In genomic region chr12:59173696-59174095, GRCh38 we compare ENCODE assay signal across 20 cellular contexts.
DNase-seq lines count a peak whose midpoint lies in the region; ATAC-seq and TF ChIP-seq lines count a peak whose summit lies in the region.
"Had no signal": no experiment of that assay in that cellular context is flagged by ENCODE, and none has a peak within 500 bp of the region (broad histone marks: within the 10 kb centered on the region; RNA-seq: fewer than 3 reads in every experiment).

No MANE protein-coding gene starts in this region.

- no peak overlapping the region for H3K9ac ChIP-seq in trophoblast cell (ENCODE audit: low read length)
- H3K9ac ChIP-seq: BLaER1 had no signal

- no peak overlapping the region for H2BK5ac ChIP-seq in trophoblast cell (ENCODE audit: low read depth, low read length, poor library complexity)

- intact Hi-C loops in heart left ventricle (cut with DNase I) = no loop called here

- H3K36me3 ChIP-seq in GM06990 (ENCODE audit: control insufficient read depth, insufficient read depth, low read length) (no peaks in the 10 kb centered on the region), brain microvascular endothelial cell (replicated peaks) (no peaks in the 10 kb centered on the region), trophoblast cell (ENCODE audit: control insufficient read depth in 1 of 2, insufficient read depth in 2 of 2, low read length in 2 of 2) (no peaks in the 10 kb centered on the region), heart left ventricle (no peaks in the 10 kb centered on the region), WERI-Rb-1 (no peaks in the 10 kb centered on the region)
- H3K36me3 ChIP-seq: adrenal gland, BLaER1, sigmoid colon, suprapubic skin had no signal

- H4K91ac ChIP-seq in trophoblast cell (ENCODE audit: low read depth, low read length) = no peak overlapping the region

- H3K4me2 ChIP-seq in trophoblast cell (ENCODE audit: low read length) = no peak overlapping the region
- H3K4me2 ChIP-seq: BLaER1 had no signal

- H2AFZ ChIP-seq in trophoblast cell (ENCODE audit: insufficient read depth, low read length, poor library complexity) = no peak overlapping the region

- H3K27me3 ChIP-seq in AG04450 (ENCODE audit: control insufficient read depth, insufficient read depth, low read length) = no peaks in the 10 kb centered on the region
- no peaks in the 10 kb centered on the region for H3K27me3 ChIP-seq in GM06990 (replicated peaks; ENCODE audit: control insufficient read depth, insufficient read depth, low read length)
- H3K27me3 ChIP-seq in brain microvascular endothelial cell (replicated peaks) = no peaks in the 10 kb centered on the region
- no peaks in the 10 kb centered on the region for H3K27me3 ChIP-seq in trophoblast cell (ENCODE audit: insufficient read depth, low read length)
- H3K27me3 ChIP-seq in heart left ventricle = no peaks in the 10 kb centered on the region
- H3K27me3 ChIP-seq in WERI-Rb-1 (ENCODE audit: insufficient read depth, low read depth, severe bottlenecking) = no peaks in the 10 kb centered on the region
- H3K27me3 ChIP-seq: adrenal gland, BLaER1, sigmoid colon, suprapubic skin had no signal

- H3K18ac ChIP-seq in trophoblast cell (ENCODE audit: low read length) = no peak overlapping the region

- H3K4me3 ChIP-seq in AG04450 (ENCODE audit: low read depth, low read length) = no peak overlapping the region
- no peak overlapping the region for H3K4me3 ChIP-seq in GM06990 (replicated peaks; ENCODE audit: low read depth, low read length)
- H3K4me3 ChIP-seq in brain microvascular endothelial cell (ENCODE audit: low read depth, low read length) = no peak overlapping the region
- no peak overlapping the region for H3K4me3 ChIP-seq in trophoblast cell (ENCODE audit: low read depth, low read length)
- H3K4me3 ChIP-seq in heart left ventricle = no peak overlapping the region
- no peak overlapping the region for H3K4me3 ChIP-seq in WERI-Rb-1 (ENCODE audit: low read depth, low read length)
- H3K4me3 ChIP-seq: adrenal gland, BLaER1, sigmoid colon, suprapubic skin had no signal

- no peak overlapping the region for H3K4ac ChIP-seq in trophoblast cell (ENCODE audit: low read depth, low read length)

- H4K12ac ChIP-seq in trophoblast cell (ENCODE audit: low read depth, low read length) = no peak overlapping the region

- DNase-seq in AG04450 (ENCODE audit: low read depth, low spot score) (no peak), GM06990 (ENCODE audit: extremely low read depth, insufficient read length) (no peak), brain microvascular endothelial cell (no peak), iris pigment epithelial cell (ENCODE audit: low read depth) (peak; percentile 14), trophoblast cell (no peak), heart left ventricle (no peak), WERI-Rb-1 (no peak)
- DNase-seq: activated CD8-positive, alpha-beta T cell treated with anti-CD3 and anti-CD28 coated beads, Interleukin-2, amount 10 ng/mL, durations not matched to agents 7 days and 5 days; adrenal gland; cerebellar nuclear complex; glutamatergic neuron; islet precursor cell; NCI-H2029; NCI-H69; sigmoid colon; SW 1271 had no signal

- H3K14ac ChIP-seq in trophoblast cell (ENCODE audit: low read length) = no peak overlapping the region

- ATAC-seq in heart left ventricle (no peak), GM19455 (IDR thresholded peaks at IDR 0.05; ENCODE audit: unreplicated experiment) (no peak)
- ATAC-seq: activated CD8-positive, alpha-beta T cell treated with anti-CD3 and anti-CD28 coated beads, Interleukin-2, amount 10 ng/mL, durations not matched to agents 7 days and 5 days; HepG2 had no signal

- no peak overlapping the region for H3K23ac ChIP-seq in trophoblast cell (ENCODE audit: low read length)

- H4K8ac ChIP-seq in trophoblast cell (ENCODE audit: low read depth, low read length) = no peak overlapping the region

- TF ChIP-seq POLR2A in heart left ventricle (IDR thresholded peaks at IDR 0.05) = no peak

- no peaks in the 10 kb centered on the region for H3K79me1 ChIP-seq in trophoblast cell (ENCODE audit: low read length)

- H2AK5ac ChIP-seq in trophoblast cell (ENCODE audit: low read length) = no peak overlapping the region

- no peak overlapping the region for H2BK12ac ChIP-seq in trophoblast cell (ENCODE audit: low read length)

- no peak overlapping the region for H2BK120ac ChIP-seq in trophoblast cell (ENCODE audit: insufficient read depth, low read length, poor library complexity)

- H3K4me1 ChIP-seq in trophoblast cell (ENCODE audit: control insufficient read depth in 1 of 2, insufficient read depth in 2 of 2, low read length in 2 of 2) (no peaks in the 10 kb centered on the region), heart left ventricle (no peaks in the 10 kb centered on the region)
- H3K4me1 ChIP-seq: adrenal gland, BLaER1, sigmoid colon, suprapubic skin had no signal

- H3K27ac ChIP-seq in AG04450 (ENCODE audit: low read depth, low read length) (no peak overlapping the region), brain microvascular endothelial cell (no peak overlapping the region), trophoblast cell (ENCODE audit: low read depth, low read length) (no peak overlapping the region), heart left ventricle (no peak overlapping the region), WERI-Rb-1 (no peak overlapping the region)
- H3K27ac ChIP-seq: adrenal gland, BLaER1, sigmoid colon, suprapubic skin had no signal

- H3K9me3 ChIP-seq in AG04450 (ENCODE audit: control insufficient read depth, insufficient read depth, low read length) (no peaks in the 10 kb centered on the region), trophoblast cell (ENCODE audit: insufficient read depth, low read depth, low read length) (peaks cover 2% of the 10 kb centered on the region), heart left ventricle (peaks cover 0 to 4% (median 0%) of the 10 kb centered on the region in 12 donors), WERI-Rb-1 (ENCODE audit: severe bottlenecking) (no peaks in the 10 kb centered on the region)
- H3K9me3 ChIP-seq: adrenal gland, sigmoid colon, suprapubic skin had no signal

- no peaks in the 10 kb centered on the region for H3K79me2 ChIP-seq in trophoblast cell (ENCODE audit: control insufficient read depth, insufficient read depth, low read length, poor library complexity)

- TF ChIP-seq CTCF in AG04450 (IDR thresholded peaks at IDR 0.05; ENCODE audit: low read depth, low read length) = peak; percentile 55
- peak; percentile 7 for TF ChIP-seq CTCF in GM06990 (IDR thresholded peaks at IDR 0.05; ENCODE audit: insufficient read depth, low read length, poor library complexity, severe bottlenecking)
- peak; percentile 52 for TF ChIP-seq CTCF in brain microvascular endothelial cell (IDR thresholded peaks at IDR 0.05; ENCODE audit: low read depth, low read length, missing control alignments)
- TF ChIP-seq CTCF in heart left ventricle (IDR thresholded peaks at IDR 0.05) = no peak
- no peak for TF ChIP-seq CTCF in WERI-Rb-1 (IDR thresholded peaks at IDR 0.05; ENCODE audit: low read depth, low read length)

- POLR2A ChIA-PET in AG04450 (lab: Yijun Ruan, JAX) = no interaction called here

- no CpG with 5 or more reads among the region's 4 CpGs for WGBS in trophoblast cell (ENCODE audit: extremely low coverage, insufficient coverage, insufficient read length)
- WGBS in heart left ventricle, 4 donors = 67 to 80% (median 78%) methylated on average over 4 of the region's 4 CpGs

- in situ Hi-C loops in brain microvascular endothelial cell (cut with HindIII; ENCODE audit: low pct_ligation_motif_present, low sequenced_read_pairs) = no loop called here

- CTCF ChIA-PET in AG04450 (lab: Charles Lee) = interaction anchor here (0.6 to 1.6 kb wide), 5 partner anchors 9 to 1253 kb away, joined by 3 to 5 read pairs (median 4); no protein-coding TSS in a partner anchor

Comparison
In these comparisons a context has a peak if more than half of its experiments do, and no peak if none do; other contexts are left out.
1. CTCF ChIP-seq: peak in AG04450 (single experiment), GM06990 (single experiment) and brain microvascular endothelial cell (single experiment); none in heart left ventricle (0 of 12) and WERI-Rb-1 (single experiment).